ENCODE assay signal across 1 cellular context in genomic region chr9:129803679-129804065, GRCh38.
TF ChIP-seq lines count a peak whose summit lies in the region.

No MANE protein-coding gene starts in this region.

TF ChIP-seq in WTC11, 78 proteins besides CTCF, POLR2A, EP300 and RAD21 (continued from another document):
- TF ChIP-seq ARID4B (CRISPR knock-in tag; IDR thresholded peaks at IDR 0.05; ENCODE audit: borderline replicate concordance) (no peak), ZNF263 (CRISPR knock-in tag; IDR thresholded peaks at IDR 0.05; ENCODE audit: low read depth) (no peak), PRDM15 (CRISPR knock-in tag; IDR thresholded peaks at IDR 0.05) (no peak), HMGA2 (CRISPR knock-in tag; IDR thresholded peaks at IDR 0.05) (no peak), ESRRA (CRISPR knock-in tag; IDR thresholded peaks at IDR 0.05; ENCODE audit: borderline replicate concordance) (no peak), ZNF416 (CRISPR knock-in tag; IDR thresholded peaks at IDR 0.05) (no peak), PREB (CRISPR knock-in tag; IDR thresholded peaks at IDR 0.05; ENCODE audit: borderline replicate concordance) (no peak), NFE2L1 (CRISPR knock-in tag; IDR thresholded peaks at IDR 0.05) (no peak), SMAD3 (CRISPR knock-in tag; IDR thresholded peaks at IDR 0.05; ENCODE audit: borderline replicate concordance) (no peak), ZMAT4 (CRISPR knock-in tag; IDR thresholded peaks at IDR 0.05) (no peak)
